Comparison of ENCODE assay signal across 24 cellular contexts in genomic region chr3:73418636-73419035, GRCh38.
DNase-seq lines count a peak whose midpoint lies in the region; ATAC-seq and TF ChIP-seq lines count a peak whose summit lies in the region.
"Had no signal": no experiment of that assay in that cellular context is flagged by ENCODE, and none has a peak within 500 bp of the region (broad histone marks: within the 10 kb centered on the region; RNA-seq: fewer than 3 reads in every experiment).

No MANE protein-coding gene starts in this region.

- intact Hi-C loops in stomach (cut with DNase I; ENCODE audit: low total_unique reads) = no loop called here

- no peaks in the 10 kb centered on the region for H3K9me2 ChIP-seq in Loucy (replicated peaks; ENCODE audit: low read depth, low read length)

- TF ChIP-seq EP300 in stomach (IDR thresholded peaks at IDR 0.05) = no peak

- peak overlapping the region; percentile 19 for H3K27ac Mint-ChIP-seq in endothelial cell (ENCODE audit: unreplicated experiment)
- H3K27ac Mint-ChIP-seq in stimulated activated naive CD8-positive, alpha-beta T cell treated with anti-CD3 and anti-CD28 coated beads, Interleukin-15, amount 100 ng/mL, for 72 hours = no peak overlapping the region
- H3K27ac Mint-ChIP-seq: activated B cell treated with CpG ODN at 0.5 μM for 24 hours; activated T-helper 1 cell treated with anti-CD3 and anti-CD28 coated beads, Interleukin-12 subunit alpha, Interleukin-12 subunit beta, Interleukin-2, Interleukin-4 antibody, amounts not matched to agents 30 ng/mL and 10 ng/mL and 1 ng/mL, durations not matched to agents 14 hours and 24 hours and 36 hours; CD4-positive, CD25-positive, alpha-beta regulatory T cell; IgD-negative memory B cell; stimulated activated memory B cell treated with anti-CD40 and anti-IgM and Interleukin-4, amounts not matched to agents 10 μg/mL and 1 μg/mL and 100 μg/mL, for 72 hours had no signal

- 42 to 59% (median 54%) methylated on average over 3 of the region's 3 CpGs for WGBS in stomach, 5 donors

- H3K27me3 ChIP-seq in Loucy (ENCODE audit: insufficient read depth, low read length, poor library complexity, severe bottlenecking) (no peaks in the 10 kb centered on the region), muscle layer of colon (ENCODE audit: control insufficient read depth in 1 of 2, insufficient read depth in 2 of 2, low read length in 2 of 2) (no peaks in the 10 kb centered on the region), stomach (no peaks in the 10 kb centered on the region)
- H3K27me3 ChIP-seq: heart right ventricle had no signal

- TF ChIP-seq POLR2A in stomach (IDR thresholded peaks at IDR 0.05) = no peak

- H3K4me2 ChIP-seq in Loucy (ENCODE audit: low read depth, low read length, poor library complexity, severe bottlenecking) = no peak overlapping the region

- no peak overlapping the region for H3K4me3 Mint-ChIP-seq in endothelial cell (ENCODE audit: unreplicated experiment)
- H3K4me3 Mint-ChIP-seq in stimulated activated naive CD8-positive, alpha-beta T cell treated with anti-CD3 and anti-CD28 coated beads, Interleukin-15, amount 100 ng/mL, for 72 hours = no peak overlapping the region
- H3K4me3 Mint-ChIP-seq: activated B cell treated with CpG ODN at 0.5 μM for 24 hours; activated T-helper 1 cell treated with anti-CD3 and anti-CD28 coated beads, Interleukin-12 subunit alpha, Interleukin-12 subunit beta, Interleukin-2, Interleukin-4 antibody, amounts not matched to agents 30 ng/mL and 10 ng/mL and 1 ng/mL, durations not matched to agents 14 hours and 24 hours and 36 hours; CD4-positive, CD25-positive, alpha-beta regulatory T cell; central memory CD8-positive, alpha-beta T cell; IgD-negative memory B cell; stimulated activated memory B cell treated with anti-CD40 and anti-IgM and Interleukin-4, amounts not matched to agents 10 μg/mL and 1 μg/mL and 100 μg/mL, for 72 hours had no signal

- TF ChIP-seq CTCF in Loucy (conservative IDR thresholded peaks at IDR 0.05; ENCODE audit: low read length) (no peak), endothelial cell (IDR thresholded peaks at IDR 0.05; ENCODE audit: unreplicated experiment) (no peak), stomach (IDR thresholded peaks at IDR 0.05) (no peak)

- peaks cover 33% of the 10 kb centered on the region for H3K4me1 ChIP-seq in Loucy (ENCODE audit: insufficient read depth, low read length, poor library complexity, severe bottlenecking)
- peaks cover 72% of the 10 kb centered on the region for H3K4me1 ChIP-seq in muscle layer of colon (ENCODE audit: insufficient read depth, low read length)
- H3K4me1 ChIP-seq in stomach = peaks cover 5 to 56% (median 15%) of the 10 kb centered on the region in 4 donors

- H3K4me3 ChIP-seq in Loucy (ENCODE audit: low read length, poor library complexity, severe bottlenecking) (no peak overlapping the region), muscle layer of colon (ENCODE audit: low read depth in 1 of 2, low read length in 2 of 2) (no peak overlapping the region), stomach (no peak overlapping the region)
- H3K4me3 ChIP-seq: heart right ventricle had no signal

- no peaks in the 10 kb centered on the region for H3K79me2 ChIP-seq in Loucy (ENCODE audit: insufficient read depth, low read length)

- ATAC-seq in HG03108 (IDR thresholded peaks at IDR 0.05; ENCODE audit: unreplicated experiment) (no peak), HG03175 (IDR thresholded peaks at IDR 0.05; ENCODE audit: unreplicated experiment) (no peak)
- no peak for ATAC-seq in stimulated activated naive CD8-positive, alpha-beta T cell treated with anti-CD3 and anti-CD28 coated beads, Interleukin-15, amount 100 ng/mL, for 72 hours
- ATAC-seq: HCT116; PC-3; stimulated activated memory B cell treated with anti-CD40 and anti-IgM and Interleukin-4, amounts not matched to agents 10 μg/mL and 1 μg/mL and 100 μg/mL, for 72 hours had no signal

- H3K36me3 ChIP-seq in Loucy (ENCODE audit: insufficient read depth, low read length) = no peaks in the 10 kb centered on the region
- H3K36me3 ChIP-seq in muscle layer of colon (ENCODE audit: insufficient read depth, low read length) = no peaks in the 10 kb centered on the region
- H3K36me3 ChIP-seq in stomach = no peaks in the 10 kb centered on the region
- H3K36me3 ChIP-seq: heart right ventricle had no signal

- H3K9me3 Mint-ChIP-seq in endothelial cell (ENCODE audit: unreplicated experiment) = no peaks in the 10 kb centered on the region
- peaks cover 0 to 1% of the 10 kb centered on the region in 2 donors for H3K9me3 Mint-ChIP-seq in stimulated activated naive CD8-positive, alpha-beta T cell treated with anti-CD3 and anti-CD28 coated beads, Interleukin-15, amount 100 ng/mL, for 72 hours
- H3K9me3 Mint-ChIP-seq: central memory CD8-positive, alpha-beta T cell had no signal

- no peaks in the 10 kb centered on the region for H3K9me3 ChIP-seq in Loucy (ENCODE audit: insufficient read depth, low read depth, low read length)
- no peaks in the 10 kb centered on the region for H3K9me3 ChIP-seq in muscle layer of colon (ENCODE audit: low read length)
- no peaks in the 10 kb centered on the region for H3K9me3 ChIP-seq in stomach
- H3K9me3 ChIP-seq: heart right ventricle had no signal

- peaks cover 11% of the 10 kb centered on the region for H3K4me1 Mint-ChIP-seq in endothelial cell (ENCODE audit: unreplicated experiment)
- no peaks in the 10 kb centered on the region for H3K4me1 Mint-ChIP-seq in stimulated activated naive CD8-positive, alpha-beta T cell treated with anti-CD3 and anti-CD28 coated beads, Interleukin-15, amount 100 ng/mL, for 72 hours
- H3K4me1 Mint-ChIP-seq: activated B cell treated with CpG ODN at 0.5 μM for 24 hours; CD4-positive, CD25-positive, alpha-beta regulatory T cell; central memory CD8-positive, alpha-beta T cell; IgD-negative memory B cell; stimulated activated memory B cell treated with anti-CD40 and anti-IgM and Interleukin-4, amounts not matched to agents 10 μg/mL and 1 μg/mL and 100 μg/mL, for 72 hours had no signal

- H4K20me1 ChIP-seq in Loucy (ENCODE audit: insufficient read depth, low read length, poor library complexity, severe bottlenecking) = no peaks in the 10 kb centered on the region

- H3K27me3 Mint-ChIP-seq in endothelial cell (ENCODE audit: unreplicated experiment) = peaks cover 3% of the 10 kb centered on the region
- peaks cover 2% of the 10 kb centered on the region for H3K27me3 Mint-ChIP-seq in stimulated activated naive CD8-positive, alpha-beta T cell treated with anti-CD3 and anti-CD28 coated beads, Interleukin-15, amount 100 ng/mL, for 72 hours
- H3K27me3 Mint-ChIP-seq: activated B cell treated with CpG ODN at 0.5 μM for 24 hours; central memory CD8-positive, alpha-beta T cell; IgD-negative memory B cell; stimulated activated memory B cell treated with anti-CD40 and anti-IgM and Interleukin-4, amounts not matched to agents 10 μg/mL and 1 μg/mL and 100 μg/mL, for 72 hours had no signal

- H3K27ac ChIP-seq in muscle layer of colon (ENCODE audit: low read depth, low read length) = peak overlapping the region; percentile 86
- peak overlapping the region in 4 of 5 donors; percentile 67 to 85 (median 74) for H3K27ac ChIP-seq in stomach

- H2AFZ ChIP-seq in Loucy (ENCODE audit: low read length) = peak overlapping the region; percentile 33; the same call in 1 of the 2 replicates

- no peaks in the 10 kb centered on the region for H3K36me3 Mint-ChIP-seq in endothelial cell (ENCODE audit: low read depth, unreplicated experiment)
- H3K36me3 Mint-ChIP-seq: CD4-positive, CD25-positive, alpha-beta regulatory T cell; IgD-negative memory B cell; stimulated activated memory B cell treated with anti-CD40 and anti-IgM and Interleukin-4, amounts not matched to agents 10 μg/mL and 1 μg/mL and 100 μg/mL, for 72 hours had no signal

- no peak overlapping the region for H3K9ac ChIP-seq in Loucy (ENCODE audit: low read depth, low read length, poor library complexity, severe bottlenecking)
- H3K9ac ChIP-seq in muscle layer of colon (ENCODE audit: low read length) = no peak overlapping the region

- DNase-seq in endothelial cell (ENCODE audit: low spot score) (no peak), stomach (no peak)
- no peak for DNase-seq in stimulated activated naive CD8-positive, alpha-beta T cell treated with anti-CD3 and anti-CD28 coated beads, Interleukin-15, amount 100 ng/mL, for 72 hours
- DNase-seq: activated B cell treated with CpG ODN at 0.5 μM for 24 hours; activated naive CD4-positive, alpha-beta T cell treated with anti-CD3 and anti-CD28 coated beads, Interleukin-2, amount 50 U/mL, for 16 hours; CD4-positive, CD25-positive, alpha-beta regulatory T cell; foreskin fibroblast; heart right ventricle; NCI-H1105 treated with DMSO at 0.1 percent for 48 hours; NCI-H2081; PC-3; Right ventricle myocardium superior; stimulated activated CD4-positive, alpha-beta T cell treated with anti-CD3 and anti-CD28 coated beads, Interleukin-4, amount 100 ng/mL, for 1 hour; SW 1271; T1000 had no signal

- no peaks in the 10 kb centered on the region for H3F3A ChIP-seq in Loucy (ENCODE audit: low read depth)
